In genomic region chr6:137677714-137678113, GRCh38 we compare ENCODE assay signal across 1 cellular context.
TF ChIP-seq lines count a peak whose summit lies in the region.

No MANE protein-coding gene starts in this region.

TF ChIP-seq in HepG2, 621 proteins besides CTCF, POLR2A, EP300 and RAD21 (continued from another document):
- no peak for TF ChIP-seq ZNF282 (IDR thresholded peaks at IDR 0.05; ENCODE audit: partially characterized antibody)
TF ChIP-seq in HepG2: peak in this region for 2.
